In the genomic region with DNA sequence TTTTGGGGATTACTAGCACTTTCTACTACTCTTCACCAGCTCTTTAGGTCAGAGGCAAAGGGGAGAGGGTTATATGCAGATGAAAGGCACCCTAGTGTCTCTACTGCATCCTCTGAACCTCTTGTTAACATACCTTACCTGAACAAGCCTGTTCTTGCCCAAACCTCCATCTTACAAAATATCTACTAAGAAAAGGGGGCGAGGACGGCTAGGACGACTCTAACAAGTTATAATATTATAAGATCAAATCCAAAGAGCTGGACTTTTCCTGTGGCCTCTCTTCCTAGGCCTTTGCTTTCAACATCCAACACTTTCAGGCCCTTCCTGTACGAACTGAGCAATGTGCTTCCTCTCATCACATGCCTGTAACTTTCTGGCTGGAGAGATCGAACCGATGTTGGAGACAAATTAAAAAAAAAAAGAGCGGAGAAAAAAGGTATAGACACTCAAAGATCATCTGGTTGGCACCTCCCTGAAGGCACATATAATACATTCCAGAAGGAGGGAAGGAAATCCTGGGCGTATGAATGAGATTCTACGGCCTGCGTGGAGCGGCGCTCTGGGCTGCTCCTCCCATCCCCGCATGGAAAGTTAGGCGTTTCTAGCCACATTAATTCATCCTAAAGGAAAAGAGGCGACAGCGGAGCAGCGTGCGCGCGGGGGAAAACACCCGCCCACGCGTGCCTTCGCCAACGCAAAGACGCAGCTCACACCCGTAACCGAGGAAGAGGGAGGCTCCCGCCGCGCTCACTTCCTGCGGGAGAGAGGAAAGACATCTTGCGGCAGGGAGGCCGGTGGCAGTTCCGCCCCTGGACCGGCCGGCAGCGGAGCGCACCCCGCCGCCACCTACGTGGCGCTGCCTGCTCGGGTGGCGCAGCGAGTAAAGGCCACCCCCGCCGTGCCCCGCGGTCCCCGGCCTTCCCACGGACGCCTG, we compare ENCODE assay signal across 1 cellular context.
TF ChIP-seq lines count a peak whose summit lies in the region.

No MANE protein-coding gene starts in this region.

TF ChIP-seq in HepG2, 621 proteins besides CTCF, POLR2A, EP300 and RAD21:
- TF ChIP-seq, protein P1, sequence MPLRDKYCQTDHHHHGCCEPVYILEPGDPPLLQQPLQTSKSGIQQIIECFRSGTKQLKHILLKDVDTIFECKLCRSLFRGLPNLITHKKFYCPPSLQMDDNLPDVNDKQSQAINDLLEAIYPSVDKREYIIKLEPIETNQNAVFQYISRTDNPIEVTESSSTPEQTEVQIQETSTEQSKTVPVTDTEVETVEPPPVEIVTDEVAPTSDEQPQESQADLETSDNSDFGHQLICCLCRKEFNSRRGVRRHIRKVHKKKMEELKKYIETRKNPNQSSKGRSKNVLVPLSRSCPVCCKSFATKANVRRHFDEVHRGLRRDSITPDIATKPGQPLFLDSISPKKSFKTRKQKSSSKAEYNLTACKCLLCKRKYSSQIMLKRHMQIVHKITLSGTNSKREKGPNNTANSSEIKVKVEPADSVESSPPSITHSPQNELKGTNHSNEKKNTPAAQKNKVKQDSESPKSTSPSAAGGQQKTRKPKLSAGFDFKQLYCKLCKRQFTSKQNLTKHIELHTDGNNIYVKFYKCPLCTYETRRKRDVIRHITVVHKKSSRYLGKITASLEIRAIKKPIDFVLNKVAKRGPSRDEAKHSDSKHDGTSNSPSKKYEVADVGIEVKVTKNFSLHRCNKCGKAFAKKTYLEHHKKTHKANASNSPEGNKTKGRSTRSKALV (CRISPR knock-in tag; IDR thresholded peaks at IDR 0.05): peak; percentile 40; the same call in 1 of the 2 replicates
- no peak for TF ChIP-seq NPAS2 (CRISPR knock-in tag; IDR thresholded peaks at IDR 0.05; ENCODE audit: borderline replicate concordance)
